ENCODE assay signal across 20 cellular contexts in genomic region chr12:71397433-71397954, GRCh38. TPM values are rescaled to one million over a fixed set of nuclear protein-coding genes. Genes with fewer than 3 reads are reported as not detected.
DNase-seq lines count a peak whose midpoint lies in the region; ATAC-seq, FAIRE-seq and TF ChIP-seq lines count a peak whose summit lies in the region.
"Had no signal": no experiment of that assay in that cellular context is flagged by ENCODE, and none has a peak within 500 bp of the region (broad histone marks: within the 10 kb centered on the region; RNA-seq: fewer than 3 reads in every experiment).

No MANE protein-coding gene starts in this region.

- H3K9me3 ChIP-seq in RWPE2 (ENCODE audit: severe bottlenecking) = no peaks in the 10 kb centered on the region

- no peak overlapping the region for H3K4me3 Mint-ChIP-seq in type B pancreatic cell
- H3K4me3 Mint-ChIP-seq: activated CD4-positive, alpha-beta memory T cell treated with anti-CD3 and anti-CD28 coated beads, Interleukin-2, amount 10 ng/mL, durations not matched to agents 7 days and 5 days; activated naive CD8-positive, alpha-beta T cell treated with anti-CD3 and anti-CD28 coated beads for 36 hours; activated T-cell treated with anti-CD3 and anti-CD28 coated beads, Interleukin-2, amount 50 U/mL, for 4 hours; effector memory CD8-positive, alpha-beta T cell; naive thymus-derived CD4-positive, alpha-beta T cell; stimulated activated naive B cell treated with anti-CD40 and anti-IgM and Interleukin-4, amounts not matched to agents 10 μg/mL and 1 μg/mL and 100 μg/mL, for 72 hours had no signal

- ATAC-seq in RWPE2 (ENCODE audit: low read depth) (peak; percentile 61), HG02759 (IDR thresholded peaks at IDR 0.05; ENCODE audit: unreplicated experiment) (no peak), GM21786 (IDR thresholded peaks at IDR 0.05; ENCODE audit: unreplicated experiment) (no peak)
- ATAC-seq: activated T-cell treated with anti-CD3 and anti-CD28 coated beads, Interleukin-2, amount 50 U/mL, for 4 hours; effector memory CD8-positive, alpha-beta T cell; naive thymus-derived CD4-positive, alpha-beta T cell; stimulated activated naive B cell treated with anti-CD40 and anti-IgM and Interleukin-4, amounts not matched to agents 10 μg/mL and 1 μg/mL and 100 μg/mL, for 72 hours had no signal

- no peaks in the 10 kb centered on the region for H3K27me3 ChIP-seq in RWPE2 (ENCODE audit: insufficient read depth, poor library complexity, severe bottlenecking)

- no peak overlapping the region for H3K27ac ChIP-seq in RWPE2 (ENCODE audit: poor library complexity, severe bottlenecking)
- H3K27ac ChIP-seq: 22Rv1 had no signal

- peak; percentile 53 for DNase-seq in DMS 273 (lab: John Stamatoyannopoulos, UW; ENCODE audit: unreplicated experiment)
- no peak for DNase-seq in DMS 273 treated with DMSO at 0.1 percent for 48 hours (lab: John Stamatoyannopoulos, UW)
- no peak for DNase-seq in RWPE2 (ENCODE audit: low spot score)
- peak; percentile 15 for DNase-seq in fibroblast of villous mesenchyme (ENCODE audit: low read depth)
- DNase-seq in urothelium cell line (ENCODE audit: low spot score) = peak; percentile 8
- DNase-seq in type B pancreatic cell (ENCODE audit: extremely low spot score, unreplicated experiment) = no peak
- DNase-seq: activated CD4-positive, alpha-beta memory T cell treated with anti-CD3 and anti-CD28 coated beads, Interleukin-2, amount 10 ng/mL, durations not matched to agents 7 days and 5 days; activated naive CD8-positive, alpha-beta T cell treated with anti-CD3 and anti-CD28 coated beads for 36 hours; activated T-cell treated with anti-CD3 and anti-CD28 coated beads, Interleukin-2, amount 50 U/mL, for 4 hours; effector memory CD8-positive, alpha-beta T cell; naive thymus-derived CD4-positive, alpha-beta T cell; NCI-H1092 treated with DMSO at 0.1 percent for 48 hours; NCI-H82; stimulated activated naive B cell treated with anti-CD40 and anti-IgM and Interleukin-4, amounts not matched to agents 10 μg/mL and 1 μg/mL and 100 μg/mL, for 72 hours had no signal

- peaks cover 8% of the 10 kb centered on the region for H3K4me1 ChIP-seq in RWPE2 (ENCODE audit: insufficient read depth, poor library complexity, severe bottlenecking)

- no peaks in the 10 kb centered on the region for H3K36me3 ChIP-seq in RWPE2 (ENCODE audit: low read depth)

- no peaks in the 10 kb centered on the region for H3K36me3 Mint-ChIP-seq in type B pancreatic cell
- H3K36me3 Mint-ChIP-seq: activated naive CD8-positive, alpha-beta T cell treated with anti-CD3 and anti-CD28 coated beads for 36 hours; naive thymus-derived CD4-positive, alpha-beta T cell; stimulated activated naive B cell treated with anti-CD40 and anti-IgM and Interleukin-4, amounts not matched to agents 10 μg/mL and 1 μg/mL and 100 μg/mL, for 72 hours had no signal

- no peak overlapping the region for H3K27ac Mint-ChIP-seq in type B pancreatic cell
- H3K27ac Mint-ChIP-seq: activated CD4-positive, alpha-beta memory T cell treated with anti-CD3 and anti-CD28 coated beads, Interleukin-2, amount 10 ng/mL, durations not matched to agents 7 days and 5 days; activated naive CD8-positive, alpha-beta T cell treated with anti-CD3 and anti-CD28 coated beads for 36 hours; effector memory CD8-positive, alpha-beta T cell; naive thymus-derived CD4-positive, alpha-beta T cell; progenitor cell of endocrine pancreas; stimulated activated naive B cell treated with anti-CD40 and anti-IgM and Interleukin-4, amounts not matched to agents 10 μg/mL and 1 μg/mL and 100 μg/mL, for 72 hours had no signal

- TF ChIP-seq CTCF in RWPE2 (IDR thresholded peaks at IDR 0.05; ENCODE audit: poor library complexity, severe bottlenecking) (no peak), fibroblast of villous mesenchyme (IDR thresholded peaks at IDR 0.05; ENCODE audit: insufficient read depth, low read depth, low read length) (no peak), type B pancreatic cell (conservative IDR thresholded peaks at IDR 0.05) (no peak)

- no peaks in the 10 kb centered on the region for H3K4me1 Mint-ChIP-seq in type B pancreatic cell (ENCODE audit: unreplicated experiment)
- H3K4me1 Mint-ChIP-seq: activated CD4-positive, alpha-beta memory T cell treated with anti-CD3 and anti-CD28 coated beads, Interleukin-2, amount 10 ng/mL, durations not matched to agents 7 days and 5 days; activated naive CD8-positive, alpha-beta T cell treated with anti-CD3 and anti-CD28 coated beads for 36 hours; naive thymus-derived CD4-positive, alpha-beta T cell; stimulated activated naive B cell treated with anti-CD40 and anti-IgM and Interleukin-4, amounts not matched to agents 10 μg/mL and 1 μg/mL and 100 μg/mL, for 72 hours had no signal

- no peaks in the 10 kb centered on the region for H3K9me3 Mint-ChIP-seq in type B pancreatic cell
- H3K9me3 Mint-ChIP-seq: activated CD4-positive, alpha-beta memory T cell treated with anti-CD3 and anti-CD28 coated beads, Interleukin-2, amount 10 ng/mL, durations not matched to agents 7 days and 5 days; activated naive CD8-positive, alpha-beta T cell treated with anti-CD3 and anti-CD28 coated beads for 36 hours; activated T-cell treated with anti-CD3 and anti-CD28 coated beads, Interleukin-2, amount 50 U/mL, for 4 hours; effector memory CD8-positive, alpha-beta T cell; naive thymus-derived CD4-positive, alpha-beta T cell; stimulated activated naive B cell treated with anti-CD40 and anti-IgM and Interleukin-4, amounts not matched to agents 10 μg/mL and 1 μg/mL and 100 μg/mL, for 72 hours had no signal

- no peaks in the 10 kb centered on the region for H3K27me3 Mint-ChIP-seq in type B pancreatic cell
- H3K27me3 Mint-ChIP-seq: activated CD4-positive, alpha-beta memory T cell treated with anti-CD3 and anti-CD28 coated beads, Interleukin-2, amount 10 ng/mL, durations not matched to agents 7 days and 5 days; progenitor cell of endocrine pancreas had no signal

- H3K4me3 ChIP-seq in RWPE2 (ENCODE audit: severe bottlenecking) = no peak overlapping the region
- H3K4me3 ChIP-seq in fibroblast of villous mesenchyme (ENCODE audit: low read depth, low read length) = no peak overlapping the region

- FAIRE-seq in urothelium cell line (lab: Jason Lieb, UNC) = no peak
- FAIRE-seq: RCC 7860 had no signal

RNA-seq across cellular contexts. Expression of gene LGR5, which starts 42.1 kb away (rescaled TPM):
- not detected in 2 replicates for total RNA-seq in fibroblast of villous mesenchyme
- total RNA-seq in type B pancreatic cell (ENCODE audit: low replicate concordance) = 1.4 and 7.9 TPM in 2 replicates
- total RNA-seq: activated CD4-positive, alpha-beta memory T cell treated with anti-CD3 and anti-CD28 coated beads, Interleukin-2, amount 10 ng/mL, durations not matched to agents 7 days and 5 days; activated naive CD8-positive, alpha-beta T cell treated with anti-CD3 and anti-CD28 coated beads for 36 hours; activated T-cell treated with anti-CD3 and anti-CD28 coated beads, Interleukin-2, amount 50 U/mL, for 4 hours; cardiac septum; naive thymus-derived CD4-positive, alpha-beta T cell had no signal

Comparison
In these comparisons a context has a peak if more than half of its experiments do, and no peak if none do; other contexts are left out.
1. DNase-seq: peak in DMS 273 (single experiment), fibroblast of villous mesenchyme (single experiment) and urothelium cell line (single experiment); none in DMS 273 treated with DMSO at 0.1 percent for 48 hours (single experiment), RWPE2 (single experiment) and type B pancreatic cell (single experiment).